9 cellular contexts compared by ENCODE assay signal in the genomic region with DNA sequence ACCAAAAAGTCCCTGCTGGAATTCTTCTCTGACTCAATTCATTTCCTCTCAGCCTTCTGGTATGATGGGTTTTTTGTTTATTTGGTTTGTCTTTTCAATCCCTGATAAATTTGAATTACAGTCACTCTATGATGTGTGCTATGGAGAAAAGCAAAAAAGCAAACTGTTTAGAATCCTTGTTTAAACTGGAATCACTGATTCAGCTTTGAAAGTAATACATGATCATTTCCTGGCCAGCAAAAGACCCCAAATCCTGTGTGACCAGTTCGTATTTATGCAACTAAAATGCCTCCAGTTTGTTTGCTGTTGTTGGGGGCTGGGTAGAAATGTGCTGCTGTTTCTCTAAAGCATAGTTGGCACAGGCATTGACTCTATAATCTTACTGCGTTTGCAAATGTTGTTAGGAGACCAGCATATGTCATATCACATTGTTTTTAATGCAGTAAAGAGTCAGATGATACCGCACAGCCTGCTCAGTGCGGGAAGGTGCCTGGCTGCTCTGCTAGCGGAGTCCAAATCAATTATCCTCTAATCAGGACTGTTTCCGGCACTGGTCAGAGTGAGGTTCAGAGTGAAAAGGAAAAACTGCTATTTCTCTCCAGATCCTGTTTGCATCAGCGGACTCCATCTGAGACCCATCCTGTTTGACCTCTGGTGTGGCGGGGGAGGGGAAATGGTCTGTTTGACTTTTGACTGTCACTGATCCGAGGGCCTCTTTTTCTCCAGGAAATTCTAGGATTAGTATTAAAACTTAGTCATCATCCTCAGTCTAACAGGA. TPM values are rescaled to one million over a fixed set of nuclear protein-coding genes. Genes with fewer than 3 reads are reported as not detected.
DNase-seq lines count a peak whose midpoint lies in the region; TF ChIP-seq lines count a peak whose summit lies in the region.
"Had no signal": no experiment of that assay in that cellular context is flagged by ENCODE, and none has a peak within 500 bp of the region (broad histone marks: within the 10 kb centered on the region; RNA-seq: fewer than 3 reads in every experiment).

No MANE protein-coding gene starts in this region.

- H3K79me2 ChIP-seq in PC-9 (ENCODE audit: low read depth) = no peaks in the 10 kb centered on the region
- H3K79me2 ChIP-seq in fibroblast of lung (ENCODE audit: control insufficient read depth, insufficient read depth, low read length) = no peaks in the 10 kb centered on the region

- no peaks in the 10 kb centered on the region for H3K9me2 ChIP-seq in PC-9 (ENCODE audit: insufficient read depth)

- H3K4me2 ChIP-seq in PC-9 (peak overlapping the region; percentile 46), fibroblast of lung (ENCODE audit: extremely low read depth, insufficient read depth, low read length) (peak overlapping the region; percentile 90)

- no peaks in the 10 kb centered on the region for H3K27me3 ChIP-seq in PC-9 (ENCODE audit: insufficient read depth, low read depth)
- H3K27me3 ChIP-seq in fibroblast of lung (ENCODE audit: control insufficient read depth, insufficient read depth, low read length) = no peaks in the 10 kb centered on the region

- no peaks in the 10 kb centered on the region for H3K27me3 Mint-ChIP-seq in neural crest cell (ENCODE audit: low read depth)

- no peak overlapping the region for H3K4me3 Mint-ChIP-seq in neural crest cell
- H3K4me3 Mint-ChIP-seq: T-helper 17 cell had no signal

- H3K36me3 Mint-ChIP-seq in neural crest cell (ENCODE audit: low read depth) = no peaks in the 10 kb centered on the region

- POLR2A ChIA-PET in PC-9 (lab: Charles Lee; ENCODE audit: unreplicated experiment) = no interaction called here

- no peaks in the 10 kb centered on the region for H3K9me3 Mint-ChIP-seq in neural crest cell

- H3F3A ChIP-seq in PC-9 (ENCODE audit: insufficient read depth, low read depth) = no peaks in the 10 kb centered on the region

- H3K27ac ChIP-seq in PC-9 = no peak overlapping the region
- peak overlapping the region; percentile 79 for H3K27ac ChIP-seq in fibroblast of lung (ENCODE audit: insufficient read depth, low read length)

- intact Hi-C loops in PC-9 (cut with micrococcal nuclease; ENCODE audit: unreplicated experiment) = no loop called here

- H3K9me3 ChIP-seq in PC-9 (ENCODE audit: insufficient read depth, low read depth) (no peaks in the 10 kb centered on the region), fibroblast of lung (ENCODE audit: control insufficient read depth, insufficient read depth, low read depth, low read length) (no peaks in the 10 kb centered on the region)

- no peak overlapping the region for H3K9ac ChIP-seq in fibroblast of lung (ENCODE audit: insufficient read depth, low read length)

- no TSS peak for BruUV-seq in PC-9 (replicated peaks; lab: Mats Ljungman, UMichigan)

- H3K4me1 Mint-ChIP-seq in neural crest cell = peaks cover 15% of the 10 kb centered on the region

- H3K4me3 ChIP-seq in PC-9 (no peak overlapping the region), fibroblast of lung (replicated peaks in 1 of 4; ENCODE audit: control extremely low read depth in 1 of 4, insufficient read depth in 1 of 4, low read depth in 3 of 4, low read length in 4 of 4) (peak overlapping the region; percentile 3 to 30 (median 14))

- CTCF ChIA-PET in PC-9 (lab: Charles Lee) = no interaction called here

- peak; percentile 73 for DNase-seq in DMS 273 (lab: John Stamatoyannopoulos, UW; ENCODE audit: unreplicated experiment)
- DNase-seq in PC-9 = peak in 1 of 2 experiments; percentile 34
- DNase-seq in fibroblast of lung (ENCODE audit: low read depth in 2 of 2) = peak; percentile 73 to 92
- DNase-seq in neural crest cell (ENCODE audit: low read depth, low spot score) = peak; percentile 14
- DNase-seq in activated naive CD4-positive, alpha-beta T cell treated with anti-CD3 and anti-CD28 coated beads, Interleukin-2, amount 50 U/mL, for 16 hours = no peak
- DNase-seq in NCI-H2029 (lab: John Stamatoyannopoulos, UW) = no peak
- DNase-seq in NCI-H226 = no peak
- DNase-seq in NCI-H446 (lab: John Stamatoyannopoulos, UW) = no peak
- DNase-seq: T-helper 17 cell had no signal

- H3K27ac Mint-ChIP-seq in neural crest cell (ENCODE audit: unreplicated experiment) = peak overlapping the region; percentile 85
- H3K27ac Mint-ChIP-seq: T-helper 17 cell had no signal

- H4K20me1 ChIP-seq in PC-9 (ENCODE audit: insufficient read depth) (no peaks in the 10 kb centered on the region), fibroblast of lung (ENCODE audit: control insufficient read depth, extremely low read depth, insufficient read depth, low read length) (no peaks in the 10 kb centered on the region)

- TF ChIP-seq CTCF in PC-9 (conservative IDR thresholded peaks at IDR 0.05) (no peak), fibroblast of lung (conservative IDR thresholded peaks at IDR 0.05 in 1 of 2, IDR thresholded peaks at IDR 0.05 in 1 of 2; ENCODE audit: low read depth in 1 of 2, low read length in 2 of 2) (no peak), neural crest cell (conservative IDR thresholded peaks at IDR 0.05) (no peak)

- H3K4me1 ChIP-seq in PC-9 (replicated peaks; ENCODE audit: insufficient read depth) (peaks cover 11% of the 10 kb centered on the region), fibroblast of lung (ENCODE audit: control insufficient read depth, extremely low read depth, insufficient read depth, low read length) (peaks cover 25% of the 10 kb centered on the region)

- no peak overlapping the region for H2AFZ ChIP-seq in PC-9
- H2AFZ ChIP-seq in fibroblast of lung (ENCODE audit: low read length) = peak overlapping the region; percentile 22

- H3K36me3 ChIP-seq in PC-9 (ENCODE audit: low read depth) = no peaks in the 10 kb centered on the region
- no peaks in the 10 kb centered on the region for H3K36me3 ChIP-seq in fibroblast of lung (ENCODE audit: control insufficient read depth, insufficient read depth, low read length)

RNA-seq across cellular contexts. Expression of a gene that starts 40.6 kb away (rescaled TPM):
- total RNA-seq in PC-9 (2021) = 61.7 and 77.7 TPM in 2 replicates
- 93.0 and 114 TPM in 2 replicates for total RNA-seq in fibroblast of lung
- polyA plus RNA-seq in fibroblast of lung = 213 and 416 TPM in 2 replicates
- 55.8 and 93.0 TPM in 2 replicates for polyA plus RNA-seq in fibroblast of lung (2012)
- 37.9 and 48.3 TPM in 2 replicates for polyA minus RNA-seq in fibroblast of lung (ENCODE audit: low replicate concordance)
- 50.2 and 56.6 TPM in 2 replicates for total RNA-seq in neural crest cell

RNA-seq across cellular contexts. Expression of a gene that starts 43.8 kb away (rescaled TPM):
- total RNA-seq in PC-9 (2021) (24.6 and 29.8 TPM in 2 replicates), fibroblast of lung (86.5 and 93.5 TPM in 2 replicates), neural crest cell (76.8 and 78.4 TPM in 2 replicates)
- 119 and 135 TPM in 2 replicates for polyA plus RNA-seq in fibroblast of lung
- 44.9 and 46.1 TPM in 2 replicates for polyA plus RNA-seq in fibroblast of lung (2012)
- 562 and 600 TPM in 2 replicates for polyA minus RNA-seq in fibroblast of lung (ENCODE audit: low replicate concordance)

Comparison
In these comparisons a context has a peak if more than half of its experiments do, and no peak if none do; other contexts are left out.
1. DNase-seq: peak in DMS 273 (single experiment), fibroblast of lung (2 of 2) and neural crest cell (single experiment); none in activated naive CD4-positive, alpha-beta T cell treated with anti-CD3 and anti-CD28 coated beads, Interleukin-2, amount 50 U/mL, for 16 hours (single experiment), NCI-H2029 (single experiment), NCI-H226 (single experiment) and NCI-H446 (0 of 2).